Comparison of ENCODE assay signal across 11 cellular contexts in the genomic region with DNA sequence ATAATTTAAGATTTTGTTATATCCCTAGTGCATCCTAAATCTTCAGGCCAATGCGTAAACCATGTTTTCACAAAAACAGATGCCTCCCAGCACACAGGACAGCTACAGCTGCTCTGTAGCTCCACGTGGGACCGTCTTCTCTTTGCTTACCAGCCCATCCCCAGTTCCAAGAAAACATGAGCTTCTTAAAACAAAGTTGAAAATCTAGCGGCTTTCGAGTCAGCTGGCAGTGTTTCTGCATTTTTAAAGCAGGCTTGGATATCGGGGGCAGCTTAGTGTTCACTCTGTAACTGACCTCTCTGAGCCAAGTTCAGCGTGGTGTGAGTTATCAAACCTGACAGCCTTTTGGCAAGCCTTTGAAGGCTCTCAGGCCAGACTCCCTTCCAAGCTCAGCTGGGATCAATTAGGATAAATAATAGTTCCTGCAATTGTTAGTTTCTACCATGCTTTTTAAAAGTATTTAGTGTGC.
A peak's percentile ranks its signal among the peaks of the same experiment; 100 is the strongest.
DNase-seq lines count a peak whose midpoint lies in the region; TF ChIP-seq lines count a peak whose summit lies in the region.
"Had no signal": no experiment of that assay in that cellular context is flagged by ENCODE, and none has a peak within 500 bp of the region (broad histone marks: within the 10 kb centered on the region; RNA-seq: fewer than 3 reads in every experiment).

No MANE protein-coding gene starts in this region.

- DNase-seq in RPMI7951 (ENCODE audit: low read depth): peak; percentile 60
- peak; percentile 100 for DNase-seq in fibroblast of gingiva (ENCODE audit: low read depth)
- peak; percentile 79 for DNase-seq in myocyte (ENCODE audit: low read depth)
- peak; percentile 62 for DNase-seq in ureter (ENCODE audit: low spot score)
- DNase-seq in NCI-H2196 (lab: John Stamatoyannopoulos, UW; ENCODE audit: unreplicated experiment): no peak
- no peak for DNase-seq in posterior vena cava (ENCODE audit: low spot score)
- DNase-seq in GM10266 (ENCODE audit: extremely low spot score): no peak
- DNase-seq: activated CD4-positive, alpha-beta T cell treated with anti-CD3 and anti-CD28 coated beads, Interleukin-2, amount 10 ng/mL, durations not matched to agents 24 days and 14 days; GDM1; spleen; stimulated activated naive CD4-positive, alpha-beta T cell had no signal

- intact Hi-C loops in posterior vena cava (cut with DNase I): no loop called here

- TF ChIP-seq CTCF in GM10266 (IDR thresholded peaks at IDR 0.05; ENCODE audit: control insufficient read depth, insufficient read depth, low read depth, missing control alignments): no peak

Comparison
In these comparisons a context has a peak if more than half of its experiments do, and no peak if none do; other contexts are left out.
1. DNase-seq: peak in RPMI7951 (single experiment), fibroblast of gingiva (single experiment), myocyte (single experiment) and ureter (single experiment); none in NCI-H2196 (single experiment), posterior vena cava (single experiment) and GM10266 (single experiment).